1 cellular context compared by ENCODE assay signal in the genomic region with DNA sequence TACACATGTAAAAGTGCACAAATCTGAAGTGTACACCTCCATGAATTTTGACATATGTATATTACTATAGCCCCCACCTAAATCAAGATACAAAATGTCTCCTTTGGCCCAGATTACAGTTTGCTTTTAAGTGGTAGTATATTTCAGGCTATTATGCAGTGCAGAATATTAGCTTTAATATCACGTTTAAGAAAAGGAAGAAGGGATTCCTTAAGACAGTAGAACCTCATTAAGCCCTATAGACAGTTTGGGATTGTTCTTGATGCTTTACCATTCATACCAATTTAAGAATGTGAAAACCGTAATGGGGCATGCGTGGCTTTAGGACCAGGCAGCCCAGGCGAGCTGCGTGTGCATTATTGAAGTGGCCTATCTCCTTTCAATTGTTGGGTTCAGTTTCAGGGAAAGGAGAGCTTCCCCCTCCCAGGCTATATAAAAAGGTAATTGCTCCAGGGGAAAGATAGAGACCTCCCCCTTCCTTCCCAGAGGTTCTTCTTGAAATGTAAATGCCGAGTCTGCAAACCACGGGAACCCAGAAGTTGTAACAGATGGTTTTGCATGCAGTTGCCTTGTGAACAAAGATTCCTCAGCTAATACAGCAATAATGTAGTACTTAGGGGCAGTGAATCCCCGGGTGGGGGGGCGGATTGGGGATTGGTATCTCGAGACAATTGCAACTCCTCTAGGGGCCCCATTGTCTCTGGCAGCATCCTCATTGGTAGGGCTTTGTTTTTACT.
TF ChIP-seq lines count a peak whose summit lies in the region.

No MANE protein-coding gene starts in this region.

TF ChIP-seq in H1, 55 proteins besides CTCF, POLR2A, EP300 and RAD21 (continued from another document):
- TF ChIP-seq RNF2 (IDR thresholded peaks at IDR 0.05; ENCODE audit: borderline replicate concordance, low read depth, low read length, missing control alignments, poor library complexity, severe bottlenecking) (no peak), RXRA (IDR thresholded peaks at IDR 0.05; ENCODE audit: insufficient read depth, low read depth, low read length) (no peak), BCL11A (IDR thresholded peaks at IDR 0.05; ENCODE audit: low read depth in 2 of 2, low read length in 2 of 2) (peak in 1 of 2 experiments; percentile 8), JUND (IDR thresholded peaks at IDR 0.05; ENCODE audit: low read length) (no peak), TBP (IDR thresholded peaks at IDR 0.05; ENCODE audit: low read depth, low read length) (no peak), YY1 (IDR thresholded peaks at IDR 0.05; ENCODE audit: low read depth, low read length) (no peak), NANOG (IDR thresholded peaks at IDR 0.05; ENCODE audit: insufficient read depth, low read depth, low read length, poor library complexity, severe bottlenecking) (peak; percentile 89), RBBP5 (IDR thresholded peaks at IDR 0.05; ENCODE audit: borderline replicate concordance, low read depth, low read length) (no peak), SAP30 (IDR thresholded peaks at IDR 0.05; ENCODE audit: insufficient read depth, insufficient replicate concordance, low read length) (no peak), POLR2AphosphoS5 (IDR thresholded peaks at IDR 0.05; ENCODE audit: low read depth, low read length) (peak; percentile 36; the same call in 1 of the 2 replicates), SIN3A (conservative IDR thresholded peaks at IDR 0.05 in 1 of 2, IDR thresholded peaks at IDR 0.05 in 1 of 2; ENCODE audit: low read depth in 1 of 2, low read length in 2 of 2) (no peak), NRF1 (IDR thresholded peaks at IDR 0.05; ENCODE audit: low read depth, low read length) (no peak), KDM4A (IDR thresholded peaks at IDR 0.05; ENCODE audit: low read depth, low read length, severe bottlenecking) (no peak), ASH2L (IDR thresholded peaks at IDR 0.05; ENCODE audit: low read length) (no peak), MAFK (IDR thresholded peaks at IDR 0.05; ENCODE audit: low read depth, low read length) (0 out of 2 replicates have a peak, but pooled peaks have one; percentile 8), CEBPB (IDR thresholded peaks at IDR 0.05; ENCODE audit: low read depth, low read length) (no peak), SIX5 (IDR thresholded peaks at IDR 0.05; ENCODE audit: low read depth, low read length) (no peak), KDM1A (IDR thresholded peaks at IDR 0.05; ENCODE audit: borderline replicate concordance, low read length) (peak; percentile 18; the same call in 1 of the 2 replicates), GTF2F1 (IDR thresholded peaks at IDR 0.05; ENCODE audit: borderline replicate concordance, low read depth, low read length) (no peak), SP4 (IDR thresholded peaks at IDR 0.05; ENCODE audit: low read length) (0 out of 2 replicates have a peak, but pooled peaks have one; percentile 11), SUZ12 (IDR thresholded peaks at IDR 0.05; ENCODE audit: low read length) (no peak), BACH1 (IDR thresholded peaks at IDR 0.05; ENCODE audit: low read length) (no peak), RFX5 (IDR thresholded peaks at IDR 0.05; ENCODE audit: borderline replicate concordance, low read depth, low read length) (no peak; the same call in 1 of the 2 replicates), KDM5A (IDR thresholded peaks at IDR 0.05; ENCODE audit: low read length) (no peak), BRCA1 (IDR thresholded peaks at IDR 0.05; ENCODE audit: low read depth, low read length) (no peak), JUN (IDR thresholded peaks at IDR 0.05; ENCODE audit: low read depth, low read length) (no peak), FOSL1 (IDR thresholded peaks at IDR 0.05; ENCODE audit: insufficient read depth, low read depth, low read length) (no peak), HDAC2 (IDR thresholded peaks at IDR 0.05; ENCODE audit: borderline replicate concordance in 1 of 2, low read depth in 2 of 2, low read length in 2 of 2) (peak in 1 of 2 experiments; percentile 88; a peak in 1 of 4 replicates), POU5F1 (IDR thresholded peaks at IDR 0.05; ENCODE audit: low read depth, low read length) (no peak), CBX5 (IDR thresholded peaks at IDR 0.05; ENCODE audit: low read depth, low read length) (no peak), TEAD4 (IDR thresholded peaks at IDR 0.05; ENCODE audit: low read depth, low read length) (peak; percentile 44; the same call in 1 of the 2 replicates), EZH2 (IDR thresholded peaks at IDR 0.05; ENCODE audit: low read depth, low read length, severe bottlenecking) (no peak), SP1 (IDR thresholded peaks at IDR 0.05; ENCODE audit: low read depth, low read length) (peak; percentile 68; the same call in 1 of the 2 replicates), SP2 (IDR thresholded peaks at IDR 0.05; ENCODE audit: low read length) (no peak), TCF12 (IDR thresholded peaks at IDR 0.05; ENCODE audit: low read depth, low read length) (peak; percentile 93), GABPA (IDR thresholded peaks at IDR 0.05; ENCODE audit: borderline replicate concordance, insufficient read depth, low read length) (no peak), CTBP2 (IDR thresholded peaks at IDR 0.05; ENCODE audit: borderline replicate concordance, insufficient read depth, insufficient read length, low read length) (no peak), CHD2 (IDR thresholded peaks at IDR 0.05; ENCODE audit: low read length) (0 out of 2 replicates have a peak, but pooled peaks have one; percentile 9)
- TF ChIP-seq, protein P1, sequence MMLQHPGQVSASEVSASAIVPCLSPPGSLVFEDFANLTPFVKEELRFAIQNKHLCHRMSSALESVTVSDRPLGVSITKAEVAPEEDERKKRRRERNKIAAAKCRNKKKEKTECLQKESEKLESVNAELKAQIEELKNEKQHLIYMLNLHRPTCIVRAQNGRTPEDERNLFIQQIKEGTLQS (IDR thresholded peaks at IDR 0.05; ENCODE audit: insufficient read depth, low read depth, low read length), result no peak
- TF ChIP-seq, protein P2, sequence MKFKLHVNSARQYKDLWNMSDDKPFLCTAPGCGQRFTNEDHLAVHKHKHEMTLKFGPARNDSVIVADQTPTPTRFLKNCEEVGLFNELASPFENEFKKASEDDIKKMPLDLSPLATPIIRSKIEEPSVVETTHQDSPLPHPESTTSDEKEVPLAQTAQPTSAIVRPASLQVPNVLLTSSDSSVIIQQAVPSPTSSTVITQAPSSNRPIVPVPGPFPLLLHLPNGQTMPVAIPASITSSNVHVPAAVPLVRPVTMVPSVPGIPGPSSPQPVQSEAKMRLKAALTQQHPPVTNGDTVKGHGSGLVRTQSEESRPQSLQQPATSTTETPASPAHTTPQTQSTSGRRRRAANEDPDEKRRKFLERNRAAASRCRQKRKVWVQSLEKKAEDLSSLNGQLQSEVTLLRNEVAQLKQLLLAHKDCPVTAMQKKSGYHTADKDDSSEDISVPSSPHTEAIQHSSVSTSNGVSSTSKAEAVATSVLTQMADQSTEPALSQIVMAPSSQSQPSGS (IDR thresholded peaks at IDR 0.05; ENCODE audit: low read length), result no peak; the same call in 1 of the 2 replicates
- TF ChIP-seq, protein P3, sequence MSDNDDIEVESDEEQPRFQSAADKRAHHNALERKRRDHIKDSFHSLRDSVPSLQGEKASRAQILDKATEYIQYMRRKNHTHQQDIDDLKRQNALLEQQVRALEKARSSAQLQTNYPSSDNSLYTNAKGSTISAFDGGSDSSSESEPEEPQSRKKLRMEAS (IDR thresholded peaks at IDR 0.05), result no peak
- TF ChIP-seq, protein P4, sequence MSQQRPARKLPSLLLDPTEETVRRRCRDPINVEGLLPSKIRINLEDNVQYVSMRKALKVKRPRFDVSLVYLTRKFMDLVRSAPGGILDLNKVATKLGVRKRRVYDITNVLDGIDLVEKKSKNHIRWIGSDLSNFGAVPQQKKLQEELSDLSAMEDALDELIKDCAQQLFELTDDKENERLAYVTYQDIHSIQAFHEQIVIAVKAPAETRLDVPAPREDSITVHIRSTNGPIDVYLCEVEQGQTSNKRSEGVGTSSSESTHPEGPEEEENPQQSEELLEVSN (IDR thresholded peaks at IDR 0.05), result no peak
- TF ChIP-seq, protein P5, sequence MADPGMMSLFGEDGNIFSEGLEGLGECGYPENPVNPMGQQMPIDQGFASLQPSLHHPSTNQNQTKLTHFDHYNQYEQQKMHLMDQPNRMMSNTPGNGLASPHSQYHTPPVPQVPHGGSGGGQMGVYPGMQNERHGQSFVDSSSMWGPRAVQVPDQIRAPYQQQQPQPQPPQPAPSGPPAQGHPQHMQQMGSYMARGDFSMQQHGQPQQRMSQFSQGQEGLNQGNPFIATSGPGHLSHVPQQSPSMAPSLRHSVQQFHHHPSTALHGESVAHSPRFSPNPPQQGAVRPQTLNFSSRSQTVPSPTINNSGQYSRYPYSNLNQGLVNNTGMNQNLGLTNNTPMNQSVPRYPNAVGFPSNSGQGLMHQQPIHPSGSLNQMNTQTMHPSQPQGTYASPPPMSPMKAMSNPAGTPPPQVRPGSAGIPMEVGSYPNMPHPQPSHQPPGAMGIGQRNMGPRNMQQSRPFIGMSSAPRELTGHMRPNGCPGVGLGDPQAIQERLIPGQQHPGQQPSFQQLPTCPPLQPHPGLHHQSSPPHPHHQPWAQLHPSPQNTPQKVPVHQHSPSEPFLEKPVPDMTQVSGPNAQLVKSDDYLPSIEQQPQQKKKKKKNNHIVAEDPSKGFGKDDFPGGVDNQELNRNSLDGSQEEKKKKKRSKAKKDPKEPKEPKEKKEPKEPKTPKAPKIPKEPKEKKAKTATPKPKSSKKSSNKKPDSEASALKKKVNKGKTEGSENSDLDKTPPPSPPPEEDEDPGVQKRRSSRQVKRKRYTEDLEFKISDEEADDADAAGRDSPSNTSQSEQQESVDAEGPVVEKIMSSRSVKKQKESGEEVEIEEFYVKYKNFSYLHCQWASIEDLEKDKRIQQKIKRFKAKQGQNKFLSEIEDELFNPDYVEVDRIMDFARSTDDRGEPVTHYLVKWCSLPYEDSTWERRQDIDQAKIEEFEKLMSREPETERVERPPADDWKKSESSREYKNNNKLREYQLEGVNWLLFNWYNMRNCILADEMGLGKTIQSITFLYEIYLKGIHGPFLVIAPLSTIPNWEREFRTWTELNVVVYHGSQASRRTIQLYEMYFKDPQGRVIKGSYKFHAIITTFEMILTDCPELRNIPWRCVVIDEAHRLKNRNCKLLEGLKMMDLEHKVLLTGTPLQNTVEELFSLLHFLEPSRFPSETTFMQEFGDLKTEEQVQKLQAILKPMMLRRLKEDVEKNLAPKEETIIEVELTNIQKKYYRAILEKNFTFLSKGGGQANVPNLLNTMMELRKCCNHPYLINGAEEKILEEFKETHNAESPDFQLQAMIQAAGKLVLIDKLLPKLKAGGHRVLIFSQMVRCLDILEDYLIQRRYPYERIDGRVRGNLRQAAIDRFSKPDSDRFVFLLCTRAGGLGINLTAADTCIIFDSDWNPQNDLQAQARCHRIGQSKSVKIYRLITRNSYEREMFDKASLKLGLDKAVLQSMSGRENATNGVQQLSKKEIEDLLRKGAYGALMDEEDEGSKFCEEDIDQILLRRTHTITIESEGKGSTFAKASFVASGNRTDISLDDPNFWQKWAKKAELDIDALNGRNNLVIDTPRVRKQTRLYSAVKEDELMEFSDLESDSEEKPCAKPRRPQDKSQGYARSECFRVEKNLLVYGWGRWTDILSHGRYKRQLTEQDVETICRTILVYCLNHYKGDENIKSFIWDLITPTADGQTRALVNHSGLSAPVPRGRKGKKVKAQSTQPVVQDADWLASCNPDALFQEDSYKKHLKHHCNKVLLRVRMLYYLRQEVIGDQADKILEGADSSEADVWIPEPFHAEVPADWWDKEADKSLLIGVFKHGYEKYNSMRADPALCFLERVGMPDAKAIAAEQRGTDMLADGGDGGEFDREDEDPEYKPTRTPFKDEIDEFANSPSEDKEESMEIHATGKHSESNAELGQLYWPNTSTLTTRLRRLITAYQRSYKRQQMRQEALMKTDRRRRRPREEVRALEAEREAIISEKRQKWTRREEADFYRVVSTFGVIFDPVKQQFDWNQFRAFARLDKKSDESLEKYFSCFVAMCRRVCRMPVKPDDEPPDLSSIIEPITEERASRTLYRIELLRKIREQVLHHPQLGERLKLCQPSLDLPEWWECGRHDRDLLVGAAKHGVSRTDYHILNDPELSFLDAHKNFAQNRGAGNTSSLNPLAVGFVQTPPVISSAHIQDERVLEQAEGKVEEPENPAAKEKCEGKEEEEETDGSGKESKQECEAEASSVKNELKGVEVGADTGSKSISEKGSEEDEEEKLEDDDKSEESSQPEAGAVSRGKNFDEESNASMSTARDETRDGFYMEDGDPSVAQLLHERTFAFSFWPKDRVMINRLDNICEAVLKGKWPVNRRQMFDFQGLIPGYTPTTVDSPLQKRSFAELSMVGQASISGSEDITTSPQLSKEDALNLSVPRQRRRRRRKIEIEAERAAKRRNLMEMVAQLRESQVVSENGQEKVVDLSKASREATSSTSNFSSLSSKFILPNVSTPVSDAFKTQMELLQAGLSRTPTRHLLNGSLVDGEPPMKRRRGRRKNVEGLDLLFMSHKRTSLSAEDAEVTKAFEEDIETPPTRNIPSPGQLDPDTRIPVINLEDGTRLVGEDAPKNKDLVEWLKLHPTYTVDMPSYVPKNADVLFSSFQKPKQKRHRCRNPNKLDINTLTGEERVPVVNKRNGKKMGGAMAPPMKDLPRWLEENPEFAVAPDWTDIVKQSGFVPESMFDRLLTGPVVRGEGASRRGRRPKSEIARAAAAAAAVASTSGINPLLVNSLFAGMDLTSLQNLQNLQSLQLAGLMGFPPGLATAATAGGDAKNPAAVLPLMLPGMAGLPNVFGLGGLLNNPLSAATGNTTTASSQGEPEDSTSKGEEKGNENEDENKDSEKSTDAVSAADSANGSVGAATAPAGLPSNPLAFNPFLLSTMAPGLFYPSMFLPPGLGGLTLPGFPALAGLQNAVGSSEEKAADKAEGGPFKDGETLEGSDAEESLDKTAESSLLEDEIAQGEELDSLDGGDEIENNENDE (IDR thresholded peaks at IDR 0.05; ENCODE audit: insufficient replicate concordance, low read length), result peak; percentile 70
